7 cellular contexts compared by ENCODE assay signal in genomic region chr7:76994286-76994685, GRCh38. TPM values are rescaled to one million over a fixed set of nuclear protein-coding genes. Genes with fewer than 3 reads are reported as not detected.
"Had no signal": no experiment of that assay in that cellular context is flagged by ENCODE, and none has a peak within 500 bp of the region (broad histone marks: within the 10 kb centered on the region; RNA-seq: fewer than 3 reads in every experiment).

No MANE protein-coding gene starts in this region.

RNA-seq across cellular contexts. Expression of gene SPDYE17, which starts 37.9 kb away (rescaled TPM):
- total RNA-seq: K562, M059J, PC-3, Right ventricle myocardium inferior, RPMI7951, SJCRH30, SK-MEL-5 had no signal
- polyA plus RNA-seq: K562 had no signal
